ENCODE assay signal across 9 cellular contexts in the genomic region with DNA sequence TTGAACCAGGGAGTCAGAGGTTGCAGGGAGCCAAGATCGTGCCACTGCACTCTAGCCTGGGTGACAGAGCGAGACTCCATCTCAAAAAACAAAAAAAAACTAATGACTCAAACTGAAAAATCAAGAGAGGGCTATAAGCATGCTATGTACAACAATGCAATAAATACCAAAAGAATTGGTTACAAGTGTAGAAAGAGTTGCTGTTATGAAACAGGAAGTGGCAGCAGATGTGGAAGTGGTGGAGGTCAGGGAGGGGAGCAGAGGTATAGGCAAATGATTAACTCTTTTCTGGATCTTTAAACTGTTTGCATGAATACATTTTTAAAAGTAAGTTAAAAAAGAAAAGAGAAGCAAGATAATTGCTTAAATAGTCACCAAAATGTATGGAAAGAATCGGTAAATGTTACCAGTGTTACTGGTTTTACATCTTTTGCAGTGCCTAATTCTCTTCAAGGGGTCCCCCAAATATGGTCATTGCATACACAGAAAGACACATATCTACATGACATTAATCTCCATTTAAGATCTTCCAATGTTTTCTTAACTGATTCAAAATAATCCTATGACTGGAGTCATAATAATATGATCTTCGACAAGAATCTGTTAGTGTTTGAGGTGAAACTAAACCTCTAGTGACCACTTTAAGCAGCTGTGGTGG. TPM values are rescaled to one million over a fixed set of nuclear protein-coding genes. Genes with fewer than 3 reads are reported as not detected.
DNase-seq lines count a peak whose midpoint lies in the region; ATAC-seq and TF ChIP-seq lines count a peak whose summit lies in the region.
"Had no signal": no experiment of that assay in that cellular context is flagged by ENCODE, and none has a peak within 500 bp of the region (broad histone marks: within the 10 kb centered on the region; RNA-seq: fewer than 3 reads in every experiment).

No MANE protein-coding gene starts in this region.

- WGBS in IMR-90 (ENCODE audit: extremely low coverage in 2 of 2, insufficient read length in 1 of 2), 2 experiments: no CpG with 5 or more reads among the region's 4 CpGs
- 59 to 74% methylated on average over 4 of the region's 4 CpGs for WGBS in tibial nerve, 2 donors

- H3K9ac ChIP-seq in IMR-90 (ENCODE audit: low read depth, low read length): no peak overlapping the region

- ATAC-seq in GM18505 (IDR thresholded peaks at IDR 0.05; ENCODE audit: unreplicated experiment): peak; percentile 100
- ATAC-seq in GM21619 (IDR thresholded peaks at IDR 0.05; ENCODE audit: unreplicated experiment): peak; percentile 100
- ATAC-seq in IMR-90 (ENCODE audit: low read depth): peak; percentile 48; the same call in 1 of the 2 replicates
- ATAC-seq: Panc1 had no signal

- no peak overlapping the region for H2BK15ac ChIP-seq in IMR-90 (ENCODE audit: low read depth, low read length)

- H3K36me3 ChIP-seq in IMR-90 (ENCODE audit: control insufficient read depth, insufficient read depth, low read length) (no peaks in the 10 kb centered on the region), tibial nerve (no peaks in the 10 kb centered on the region)

- no peak overlapping the region for H4K5ac ChIP-seq in IMR-90 (ENCODE audit: low read depth, low read length)

- peak in 1 of 2 donors; percentile 19 for TF ChIP-seq EP300 in tibial nerve (IDR thresholded peaks at IDR 0.05)

- no peak for TF ChIP-seq RAD21 in IMR-90 (IDR thresholded peaks at IDR 0.05; ENCODE audit: low read length)

- no peaks in the 10 kb centered on the region for H3K9me1 ChIP-seq in IMR-90 (ENCODE audit: insufficient read depth, low read length)

- H3K18ac ChIP-seq in IMR-90 (ENCODE audit: low read depth, low read length): no peak overlapping the region

- H3K23ac ChIP-seq in IMR-90 (ENCODE audit: low read depth, low read length): no peak overlapping the region

- dilution Hi-C loops in IMR-90 (cut with HindIII; ENCODE audit: low sequenced_read_pairs, unreplicated experiment): no loop called here

- H3K9me3 ChIP-seq in IMR-90 (ENCODE audit: control insufficient read depth, insufficient read depth, low read length) (no peaks in the 10 kb centered on the region), tibial nerve (no peaks in the 10 kb centered on the region)

- CTCF ChIA-PET in IMR-90 (lab: Yijun Ruan, JAX): no interaction called here

- no TSS peak for BruUV-seq in IMR-90 (replicated peaks; lab: Mats Ljungman, UMichigan)

- H3K14ac ChIP-seq in IMR-90 (replicated peaks; ENCODE audit: low read depth, low read length): no peak overlapping the region

- H4K91ac ChIP-seq in IMR-90 (ENCODE audit: insufficient read depth, low read depth, low read length): no peak overlapping the region

- no peaks in the 10 kb centered on the region for H4K20me1 ChIP-seq in IMR-90 (ENCODE audit: insufficient read depth, low read length)

- no peak overlapping the region for H3K4ac ChIP-seq in IMR-90 (ENCODE audit: low read depth, low read length)

- no peak overlapping the region for H2BK20ac ChIP-seq in IMR-90 (ENCODE audit: low read depth, low read length)

- H2AK9ac ChIP-seq in IMR-90 (replicated peaks; ENCODE audit: low read depth, low read length, poor library complexity): no peak overlapping the region

- no peak overlapping the region for H2AK5ac ChIP-seq in IMR-90 (ENCODE audit: low read depth, low read length)

- H3K56ac ChIP-seq in IMR-90 (ENCODE audit: extremely low read depth, insufficient read depth, low read length): no peak overlapping the region

- TF ChIP-seq CTCF in IMR-90 (conservative IDR thresholded peaks at IDR 0.05; ENCODE audit: low read depth, low read length) (no peak), choroid plexus epithelial cell (conservative IDR thresholded peaks at IDR 0.05; ENCODE audit: low read depth, low read length) (no peak), tibial nerve (IDR thresholded peaks at IDR 0.05) (no peak)

- no peak overlapping the region for H4K8ac ChIP-seq in IMR-90 (ENCODE audit: low read depth in 2 of 2, low read length in 2 of 2)

- in situ Hi-C loops in IMR-90 (cut with MboI; ENCODE audit: low sequenced_read_pairs): no loop called here

- H3K4me3 ChIP-seq in IMR-90 (ENCODE audit: insufficient read depth, low read depth, low read length): no peak overlapping the region
- no peak overlapping the region for H3K4me3 ChIP-seq in choroid plexus epithelial cell (ENCODE audit: low read depth, low read length)
- H3K4me3 ChIP-seq in tibial nerve: no peak overlapping the region

- no peak overlapping the region for H2BK120ac ChIP-seq in IMR-90 (ENCODE audit: low read depth, low read length)

- no peak overlapping the region for H3K4me2 ChIP-seq in IMR-90 (ENCODE audit: low read depth, low read length)

- POLR2A ChIA-PET in IMR-90 (lab: Charles Lee; ENCODE audit: unreplicated experiment): no interaction called here

- H2AFZ ChIP-seq in IMR-90 (replicated peaks; ENCODE audit: low read length, poor library complexity): no peak overlapping the region

- DNase-seq in IMR-90 (peak; percentile 24), choroid plexus epithelial cell (ENCODE audit: low read depth) (peak; percentile 31), DMS153 treated with DMSO at 0.1 percent for 48 hours (lab: John Stamatoyannopoulos, UW; ENCODE audit: unreplicated experiment) (no peak), mesenteric fat pad (ENCODE audit: low spot score) (no peak), occipital lobe (lab: John Stamatoyannopoulos, UW) (no peak), tibial nerve (ENCODE audit: low spot score in 2 of 2) (no peak)

- intact Hi-C loops in IMR-90 (cut with micrococcal nuclease): no loop called here

- no peaks in the 10 kb centered on the region for H3K79me1 ChIP-seq in IMR-90 (ENCODE audit: low read depth in 1 of 2, low read length in 2 of 2)

- no peak for TF ChIP-seq POLR2A in GM18505 (IDR thresholded peaks at IDR 0.05; ENCODE audit: borderline replicate concordance, extremely low read depth, insufficient read depth, insufficient read length)
- no peak for TF ChIP-seq POLR2A in IMR-90 (IDR thresholded peaks at IDR 0.05; ENCODE audit: low read depth, low read length)
- TF ChIP-seq POLR2A in tibial nerve (IDR thresholded peaks at IDR 0.05): no peak

- H3K27me3 ChIP-seq in IMR-90 (ENCODE audit: control insufficient read depth, insufficient read depth, low read length): no peaks in the 10 kb centered on the region
- H3K27me3 ChIP-seq in tibial nerve: no peaks in the 10 kb centered on the region

- H3K4me1 ChIP-seq in IMR-90 (ENCODE audit: control insufficient read depth, insufficient read depth, low read length) (no peaks in the 10 kb centered on the region), tibial nerve (no peaks in the 10 kb centered on the region)

- H2BK5ac ChIP-seq in IMR-90 (ENCODE audit: low read depth, low read length, poor library complexity, severe bottlenecking): no peak overlapping the region

- no peak overlapping the region for H3K27ac ChIP-seq in IMR-90 (ENCODE audit: insufficient read depth, low read length)
- no peak overlapping the region for H3K27ac ChIP-seq in tibial nerve

TF ChIP-seq in IMR-90, 13 proteins besides CTCF, POLR2A, EP300 and RAD21:
- TF ChIP-seq BHLHE40 (IDR thresholded peaks at IDR 0.05; ENCODE audit: low read depth, low read length) (no peak), RFX5 (IDR thresholded peaks at IDR 0.05; ENCODE audit: low read depth, low read length) (no peak), SMC3 (IDR thresholded peaks at IDR 0.05; ENCODE audit: low read depth, low read length) (no peak), MAFK (IDR thresholded peaks at IDR 0.05; ENCODE audit: low read depth, low read length) (no peak), MAZ (IDR thresholded peaks at IDR 0.05; ENCODE audit: borderline replicate concordance, low read depth, low read length) (no peak), MXI1 (IDR thresholded peaks at IDR 0.05; ENCODE audit: borderline replicate concordance, low read depth, low read length) (no peak), CEBPB (IDR thresholded peaks at IDR 0.05; ENCODE audit: low read depth, low read length) (no peak), RCOR1 (IDR thresholded peaks at IDR 0.05; ENCODE audit: insufficient replicate concordance, low read length) (no peak), CHD1 (IDR thresholded peaks at IDR 0.05; ENCODE audit: low read depth, low read length) (no peak), FOS (IDR thresholded peaks at IDR 0.05; ENCODE audit: low read depth, low read length) (no peak), NFE2L2 (IDR thresholded peaks at IDR 0.05; ENCODE audit: low read depth, low read length) (no peak)
- TF ChIP-seq, protein P1, sequence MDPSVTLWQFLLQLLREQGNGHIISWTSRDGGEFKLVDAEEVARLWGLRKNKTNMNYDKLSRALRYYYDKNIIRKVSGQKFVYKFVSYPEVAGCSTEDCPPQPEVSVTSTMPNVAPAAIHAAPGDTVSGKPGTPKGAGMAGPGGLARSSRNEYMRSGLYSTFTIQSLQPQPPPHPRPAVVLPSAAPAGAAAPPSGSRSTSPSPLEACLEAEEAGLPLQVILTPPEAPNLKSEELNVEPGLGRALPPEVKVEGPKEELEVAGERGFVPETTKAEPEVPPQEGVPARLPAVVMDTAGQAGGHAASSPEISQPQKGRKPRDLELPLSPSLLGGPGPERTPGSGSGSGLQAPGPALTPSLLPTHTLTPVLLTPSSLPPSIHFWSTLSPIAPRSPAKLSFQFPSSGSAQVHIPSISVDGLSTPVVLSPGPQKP (IDR thresholded peaks at IDR 0.05; ENCODE audit: borderline replicate concordance, low read depth, low read length): no peak
- TF ChIP-seq, protein P2, sequence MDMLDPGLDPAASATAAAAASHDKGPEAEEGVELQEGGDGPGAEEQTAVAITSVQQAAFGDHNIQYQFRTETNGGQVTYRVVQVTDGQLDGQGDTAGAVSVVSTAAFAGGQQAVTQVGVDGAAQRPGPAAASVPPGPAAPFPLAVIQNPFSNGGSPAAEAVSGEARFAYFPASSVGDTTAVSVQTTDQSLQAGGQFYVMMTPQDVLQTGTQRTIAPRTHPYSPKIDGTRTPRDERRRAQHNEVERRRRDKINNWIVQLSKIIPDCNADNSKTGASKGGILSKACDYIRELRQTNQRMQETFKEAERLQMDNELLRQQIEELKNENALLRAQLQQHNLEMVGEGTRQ (IDR thresholded peaks at IDR 0.05; ENCODE audit: low read depth, low read length): no peak
TF ChIP-seq in IMR-90: peak in this region for 0.

RNA-seq across cellular contexts. Expression of a gene that starts 15.0 kb away (rescaled TPM):
- total RNA-seq in IMR-90 (2012; rRNA removed) (0.72 and 0.83 TPM in 2 replicates), mesenteric fat pad (0.77 TPM), occipital lobe (2.7 TPM), tibial nerve (10 to 100 TPM in 1 of 4 donors, 1 to 10 TPM in 2, under 1 TPM in 1; 0.60 to 11.4 (median 5.4) TPM)
- polyA plus RNA-seq in IMR-90 (2012; rRNA removed): 1.1 and 1.5 TPM in 2 replicates
- 1.4 and 1.8 TPM in 2 replicates for polyA plus RNA-seq in IMR-90 (2012; cell fraction: cytosol; rRNA removed)
- polyA plus RNA-seq in IMR-90 (2012; cell fraction: nucleus; rRNA removed; ENCODE audit: low replicate concordance): 0.30 and 0.62 TPM in 2 replicates

RNA-seq across cellular contexts. Expression of a gene that starts 35.3 kb away (rescaled TPM):
- total RNA-seq in IMR-90 (2012; rRNA removed) (10.6 and 10.8 TPM in 2 replicates), mesenteric fat pad (2.8 TPM), occipital lobe (0.78 TPM), tibial nerve (1 to 10 TPM; 4.5 to 5.7 (median 5.0) TPM)
- 2.8 and 3.3 TPM in 2 replicates for polyA plus RNA-seq in IMR-90 (2012; rRNA removed)
- 1.1 and 2.0 TPM in 2 replicates for polyA plus RNA-seq in IMR-90 (2012; cell fraction: cytosol; rRNA removed)
- 0.29 and 1.6 TPM in 2 replicates for polyA plus RNA-seq in IMR-90 (2012; cell fraction: nucleus; rRNA removed; ENCODE audit: low replicate concordance)

Comparison
In these comparisons a context has a peak if more than half of its experiments do, and no peak if none do; other contexts are left out.
1. ATAC-seq: peak in every context shown above with its lines; median percentile 100 in GM18505; 100 in GM21619; 48 in IMR-90.
2. DNase-seq: peak in IMR-90 (single experiment) and choroid plexus epithelial cell (single experiment); none in DMS153 treated with DMSO at 0.1 percent for 48 hours (single experiment), mesenteric fat pad (single experiment), occipital lobe (single experiment) and tibial nerve (0 of 2).